24 cellular contexts compared by ENCODE assay signal in the genomic region with DNA sequence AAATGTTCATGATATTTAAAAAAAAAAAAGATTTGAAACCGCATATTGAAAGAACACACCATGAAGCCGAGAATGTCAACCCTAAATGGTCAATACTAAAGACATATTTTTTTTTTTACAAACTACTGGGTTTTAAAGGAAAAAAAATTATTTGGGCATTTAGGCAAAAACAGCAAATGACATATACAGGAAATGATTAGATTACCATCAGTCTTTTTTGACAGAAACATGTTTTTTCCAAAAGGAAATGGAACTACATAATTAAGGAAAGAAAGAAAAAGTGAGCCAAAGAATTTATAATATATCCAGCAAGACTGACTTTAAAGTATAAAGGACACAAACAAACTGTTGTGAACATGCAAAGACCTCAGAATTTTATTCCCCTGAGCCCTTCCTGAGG. TPM values are rescaled to one million over a fixed set of nuclear protein-coding genes. Genes with fewer than 3 reads are reported as not detected.
DNase-seq lines count a peak whose midpoint lies in the region; ATAC-seq, FAIRE-seq and TF ChIP-seq lines count a peak whose summit lies in the region.
"Had no signal": no experiment of that assay in that cellular context is flagged by ENCODE, and none has a peak within 500 bp of the region (broad histone marks: within the 10 kb centered on the region; RNA-seq: fewer than 3 reads in every experiment).

No MANE protein-coding gene starts in this region.

- H3K4me1 ChIP-seq in A673 (ENCODE audit: insufficient read depth, low read length, poor library complexity, severe bottlenecking) (peaks cover 20% of the 10 kb centered on the region), endothelial cell of umbilical vein (ENCODE audit: control insufficient read depth, extremely low read depth, insufficient read depth, low read length) (peaks cover 14% of the 10 kb centered on the region)
- H3K4me1 ChIP-seq: BE2C; BLaER1 treated with 17β-estradiol and CSF1 and Interleukin-3, amounts not matched to agents 10 nM and 100 nM had no signal

- DNase-seq in A673 (ENCODE audit: low spot score) (no peak), endothelial cell of umbilical vein (ENCODE audit: low read depth, low spot score) (peak; percentile 59), SW480 (ENCODE audit: low spot score) (no peak)
- no peak for DNase-seq in activated T-helper 1 cell treated with anti-CD3 and anti-CD28 coated beads, Interleukin-12 subunit alpha, Interleukin-12 subunit beta, Interleukin-2, Interleukin-4 antibody, amounts not matched to agents 30 ng/mL and 10 ng/mL and 1 ng/mL, durations not matched to agents 14 hours and 24 hours and 36 hours (ENCODE audit: low spot score)
- DNase-seq in CD4-positive, alpha-beta T cell = no peak
- no peak for DNase-seq in stimulated activated CD4-positive, alpha-beta T cell treated with anti-CD3 and anti-CD28 coated beads, Interleukin-4, amount 100 ng/mL, for 24 hours
- DNase-seq: ACHN; AML-193; BE2C; Calu3; CD4-positive, alpha-beta memory T cell; COR-L47; DMS53; DMS79 treated with DMSO at 0.1 percent for 48 hours; GF-D8; H9 had no signal

- CTCF ChIA-PET in A673 (lab: Charles Lee) = no interaction called here
- CTCF ChIA-PET in endothelial cell of umbilical vein (lab: Charles Lee) = interaction anchor here (0.8 to 1.2 kb wide), 3 partner anchors 152 to 229 kb away, joined by 3 read pairs; no protein-coding TSS in a partner anchor
- CTCF ChIA-PET in CD4-positive, alpha-beta T cell (lab: Charles Lee) = no interaction called here

- no peaks in the 10 kb centered on the region for H3K9me3 Mint-ChIP-seq in activated T-helper 1 cell treated with anti-CD3 and anti-CD28 coated beads, Interleukin-12 subunit alpha, Interleukin-12 subunit beta, Interleukin-2, Interleukin-4 antibody, amounts not matched to agents 30 ng/mL and 10 ng/mL and 1 ng/mL, durations not matched to agents 14 hours and 24 hours and 36 hours
- H3K9me3 Mint-ChIP-seq in CD4-positive, alpha-beta T cell = no peaks in the 10 kb centered on the region
- H3K9me3 Mint-ChIP-seq: CD14-positive monocyte; CD4-positive, alpha-beta memory T cell; GM23338; H9 had no signal

- H4K20me1 ChIP-seq in endothelial cell of umbilical vein (replicated peaks; ENCODE audit: control insufficient read depth, extremely low read depth, insufficient read depth, low read length) = no peaks in the 10 kb centered on the region

- H2AFZ ChIP-seq in endothelial cell of umbilical vein (ENCODE audit: low read depth, low read length) = no peak overlapping the region
- H2AFZ ChIP-seq: GM23338 had no signal

- no peaks in the 10 kb centered on the region for H3K36me3 Mint-ChIP-seq in activated T-helper 1 cell treated with anti-CD3 and anti-CD28 coated beads, Interleukin-12 subunit alpha, Interleukin-12 subunit beta, Interleukin-2, Interleukin-4 antibody, amounts not matched to agents 30 ng/mL and 10 ng/mL and 1 ng/mL, durations not matched to agents 14 hours and 24 hours and 36 hours (ENCODE audit: low read depth)
- no peaks in the 10 kb centered on the region for H3K36me3 Mint-ChIP-seq in CD4-positive, alpha-beta T cell (ENCODE audit: low read depth)

- no peaks in the 10 kb centered on the region for H3K79me2 ChIP-seq in endothelial cell of umbilical vein (ENCODE audit: control insufficient read depth, insufficient read depth, low read length)

- peak overlapping the region; percentile 52 for H3K4me2 ChIP-seq in endothelial cell of umbilical vein (ENCODE audit: insufficient read depth, low read length)
- H3K4me2 ChIP-seq: BLaER1 treated with 17β-estradiol and CSF1 and Interleukin-3, amounts not matched to agents 10 nM and 100 nM; GM23338 had no signal

- peaks cover 39% of the 10 kb centered on the region for H3K27me3 Mint-ChIP-seq in activated T-helper 1 cell treated with anti-CD3 and anti-CD28 coated beads, Interleukin-12 subunit alpha, Interleukin-12 subunit beta, Interleukin-2, Interleukin-4 antibody, amounts not matched to agents 30 ng/mL and 10 ng/mL and 1 ng/mL, durations not matched to agents 14 hours and 24 hours and 36 hours (ENCODE audit: insufficient read depth)
- H3K27me3 Mint-ChIP-seq in CD4-positive, alpha-beta T cell = peaks cover 29% of the 10 kb centered on the region

- dilution Hi-C loops in endothelial cell of umbilical vein (cut with MboI; ENCODE audit: extremely low pct_ligation_motif_present, low sequenced_read_pairs) = no loop called here

- no peak overlapping the region for H3K9ac ChIP-seq in endothelial cell of umbilical vein (replicated peaks; ENCODE audit: extremely low read depth, insufficient read depth, low read length)
- H3K9ac ChIP-seq: BLaER1 treated with 17β-estradiol and CSF1 and Interleukin-3, amounts not matched to agents 10 nM and 100 nM had no signal

- H3K27ac ChIP-seq in A673 (ENCODE audit: low read depth, low read length, poor library complexity, severe bottlenecking) = peak overlapping the region; percentile 9
- no peak overlapping the region for H3K27ac ChIP-seq in endothelial cell of umbilical vein (ENCODE audit: insufficient read depth, low read depth, low read length)
- H3K27ac ChIP-seq in CD4-positive, alpha-beta T cell (ENCODE audit: low read depth, low read length) = no peak overlapping the region
- H3K27ac ChIP-seq: 22Rv1; BLaER1 treated with 17β-estradiol and CSF1 and Interleukin-3, amounts not matched to agents 10 nM and 100 nM had no signal

- no TSS peak for BruUV-seq in A673 (replicated peaks; lab: Mats Ljungman, UMichigan)
- BruUV-seq in endothelial cell of umbilical vein (replicated peaks; lab: Mats Ljungman, UMichigan) = no TSS peak

- no peak for ATAC-seq in CD4-positive, alpha-beta T cell (ENCODE audit: poor library complexity)
- ATAC-seq: GM23338, HCT116 had no signal

- no peaks in the 10 kb centered on the region for H3K9me1 ChIP-seq in endothelial cell of umbilical vein (replicated peaks; ENCODE audit: control insufficient read depth, extremely low read depth, insufficient read depth, low read length)

- intact Hi-C loops in A673 (cut with micrococcal nuclease; ENCODE audit: unreplicated experiment) (no loop called here), endothelial cell of umbilical vein (cut with micrococcal nuclease) (loop anchor here (5.0 kb wide), 1 partner anchor 76 kb away; no protein-coding TSS in a partner anchor)
- intact Hi-C loops in activated T-helper 1 cell treated with anti-CD3 and anti-CD28 coated beads, Interleukin-12 subunit alpha, Interleukin-12 subunit beta, Interleukin-2, Interleukin-4 antibody, amounts not matched to agents 30 ng/mL and 10 ng/mL and 1 ng/mL, durations not matched to agents 14 hours and 24 hours and 36 hours (cut with micrococcal nuclease) = loop anchor here (5.0 kb wide), 1 partner anchor 36 kb away; no protein-coding TSS in a partner anchor
- intact Hi-C loops in CD4-positive, alpha-beta T cell (cut with DNase I, micrococcal nuclease) = no loop called here

- FAIRE-seq in endothelial cell of umbilical vein (lab: Jason Lieb, UNC) = peak; percentile 42
- FAIRE-seq: A204.1, GM12891, GM18507 had no signal

- POLR2A ChIA-PET in A673 (lab: Charles Lee; ENCODE audit: low non-redundant PET) = no interaction called here
- POLR2A ChIA-PET in endothelial cell of umbilical vein (lab: Charles Lee) = no interaction called here
- POLR2A ChIA-PET in CD4-positive, alpha-beta T cell (lab: Charles Lee) = no interaction called here

- H3K4me3 Mint-ChIP-seq in activated T-helper 1 cell treated with anti-CD3 and anti-CD28 coated beads, Interleukin-12 subunit alpha, Interleukin-12 subunit beta, Interleukin-2, Interleukin-4 antibody, amounts not matched to agents 30 ng/mL and 10 ng/mL and 1 ng/mL, durations not matched to agents 14 hours and 24 hours and 36 hours = no peak overlapping the region
- H3K4me3 Mint-ChIP-seq in CD4-positive, alpha-beta T cell = no peak overlapping the region
- H3K4me3 Mint-ChIP-seq: CD4-positive, alpha-beta memory T cell; GM23338; H9 had no signal

- TF ChIP-seq CTCF in A673 (conservative IDR thresholded peaks at IDR 0.05; ENCODE audit: low read depth, low read length) = no peak
- no peak for TF ChIP-seq CTCF in endothelial cell of umbilical vein (IDR thresholded peaks at IDR 0.05; ENCODE audit: extremely low read depth in 1 of 2, insufficient read depth in 1 of 2, low read depth in 1 of 2, low read length in 2 of 2)
- TF ChIP-seq CTCF in CD4-positive, alpha-beta T cell (IDR thresholded peaks at IDR 0.05) = no peak

- peak overlapping the region; percentile 13 for H3K27ac Mint-ChIP-seq in activated T-helper 1 cell treated with anti-CD3 and anti-CD28 coated beads, Interleukin-12 subunit alpha, Interleukin-12 subunit beta, Interleukin-2, Interleukin-4 antibody, amounts not matched to agents 30 ng/mL and 10 ng/mL and 1 ng/mL, durations not matched to agents 14 hours and 24 hours and 36 hours
- no peak overlapping the region for H3K27ac Mint-ChIP-seq in CD4-positive, alpha-beta T cell
- H3K27ac Mint-ChIP-seq: CD14-positive monocyte, GM23338, H9 had no signal

- H3K4me1 Mint-ChIP-seq in activated T-helper 1 cell treated with anti-CD3 and anti-CD28 coated beads, Interleukin-12 subunit alpha, Interleukin-12 subunit beta, Interleukin-2, Interleukin-4 antibody, amounts not matched to agents 30 ng/mL and 10 ng/mL and 1 ng/mL, durations not matched to agents 14 hours and 24 hours and 36 hours (ENCODE audit: low read depth) = peaks cover 25% of the 10 kb centered on the region
- H3K4me1 Mint-ChIP-seq in CD4-positive, alpha-beta T cell (ENCODE audit: low read depth) = no peaks in the 10 kb centered on the region
- H3K4me1 Mint-ChIP-seq: CD14-positive monocyte had no signal

- TF ChIP-seq POLR2A in endothelial cell of umbilical vein (IDR thresholded peaks at IDR 0.05; ENCODE audit: low read depth, low read length) = no peak

- H3K9me3 ChIP-seq in A673 (ENCODE audit: low read depth, low read length, poor library complexity, severe bottlenecking) = no peaks in the 10 kb centered on the region
- H3K9me3 ChIP-seq in endothelial cell of umbilical vein (replicated peaks; ENCODE audit: control insufficient read depth, insufficient read depth, low read length) = no peaks in the 10 kb centered on the region
- no peaks in the 10 kb centered on the region for H3K9me3 ChIP-seq in CD4-positive, alpha-beta T cell (ENCODE audit: control insufficient read depth, low read length)
- H3K9me3 ChIP-seq: BE2C; BLaER1 treated with 17β-estradiol and CSF1 and Interleukin-3, amounts not matched to agents 10 nM and 100 nM had no signal

- H3K4me3 ChIP-seq in A673 (ENCODE audit: low read depth, low read length, poor library complexity, severe bottlenecking) (no peak overlapping the region), endothelial cell of umbilical vein (replicated peaks in 1 of 3; ENCODE audit: insufficient read depth in 1 of 3, low read depth in 1 of 3, low read length in 3 of 3) (no peak overlapping the region)
- H3K4me3 ChIP-seq: BLaER1 treated with 17β-estradiol and CSF1 and Interleukin-3, amounts not matched to agents 10 nM and 100 nM; GM23338 had no signal

- H3K27me3 ChIP-seq in A673 (replicated peaks; ENCODE audit: insufficient read depth, low read depth, low read length, poor library complexity) (no peaks in the 10 kb centered on the region), endothelial cell of umbilical vein (ENCODE audit: control insufficient read depth in 2 of 2, insufficient read depth in 2 of 2, low read length in 2 of 2) (no peaks in the 10 kb centered on the region)
- H3K27me3 ChIP-seq in CD4-positive, alpha-beta T cell (ENCODE audit: control insufficient read depth, insufficient read depth, low read length) = no peaks in the 10 kb centered on the region
- H3K27me3 ChIP-seq: BE2C had no signal

- H3K36me3 ChIP-seq in A673 (ENCODE audit: insufficient read depth, low read length, poor library complexity, severe bottlenecking) = no peaks in the 10 kb centered on the region
- no peaks in the 10 kb centered on the region for H3K36me3 ChIP-seq in endothelial cell of umbilical vein (ENCODE audit: control insufficient read depth in 2 of 2, extremely low read depth in 1 of 2, insufficient read depth in 2 of 2, low read length in 2 of 2)
- H3K36me3 ChIP-seq: BE2C; BLaER1 treated with 17β-estradiol and CSF1 and Interleukin-3, amounts not matched to agents 10 nM and 100 nM had no signal

RNA-seq across cellular contexts. Expression of a gene that starts 56.7 kb away (rescaled TPM):
- 3.9 and 5.5 TPM in 2 replicates for total RNA-seq in A673 (2021)
- total RNA-seq in activated T-helper 1 cell treated with anti-CD3 and anti-CD28 coated beads, Interleukin-12 subunit alpha, Interleukin-12 subunit beta, Interleukin-2, Interleukin-4 antibody, amounts not matched to agents 30 ng/mL and 10 ng/mL and 1 ng/mL, durations not matched to agents 14 hours and 24 hours and 36 hours = 1.4 and 1.8 TPM in 2 replicates
- 5.5 and 6.8 TPM in 2 replicates for total RNA-seq in endothelial cell of umbilical vein
- 1.7 and 3.8 TPM in 2 replicates for polyA plus RNA-seq in endothelial cell of umbilical vein
- 1.9 TPM in 2 replicates for polyA plus RNA-seq in endothelial cell of umbilical vein (2011; cell fraction: cytosol; rRNA removed)
- 13.0 and 13.3 TPM in 2 replicates for polyA plus RNA-seq in endothelial cell of umbilical vein (2011; cell fraction: nucleus; rRNA removed)
- 2.0 and 3.0 TPM in 2 replicates for polyA plus RNA-seq in endothelial cell of umbilical vein (2012)
- 5.8 and 6.3 TPM in 2 replicates for polyA minus RNA-seq in endothelial cell of umbilical vein
- 1.4 TPM for polyA minus RNA-seq in endothelial cell of umbilical vein (2011; cell fraction: cytosol; rRNA and poly(A)+ RNA removed)
- 8.9 TPM in 2 replicates for polyA minus RNA-seq in endothelial cell of umbilical vein (2011; cell fraction: nucleus; rRNA and poly(A)+ RNA removed)
- 1 to 10 TPM; 5.8 to 6.3 TPM for total RNA-seq in CD4-positive, alpha-beta T cell

Comparison
In these comparisons a context has a peak if more than half of its experiments do, and no peak if none do; other contexts are left out.
1. intact Hi-C loops: an anchor here in activated T-helper 1 cell treated with anti-CD3 and anti-CD28 coated beads, Interleukin-12 subunit alpha, Interleukin-12 subunit beta, Interleukin-2, Interleukin-4 antibody, amounts not matched to agents 30 ng/mL and 10 ng/mL and 1 ng/mL, durations not matched to agents 14 hours and 24 hours and 36 hours (5.0 kb wide) and endothelial cell of umbilical vein (5.0 kb wide); none called in A673 and CD4-positive, alpha-beta T cell.